Comparison of ENCODE assay signal across 1 cellular context in the genomic region with DNA sequence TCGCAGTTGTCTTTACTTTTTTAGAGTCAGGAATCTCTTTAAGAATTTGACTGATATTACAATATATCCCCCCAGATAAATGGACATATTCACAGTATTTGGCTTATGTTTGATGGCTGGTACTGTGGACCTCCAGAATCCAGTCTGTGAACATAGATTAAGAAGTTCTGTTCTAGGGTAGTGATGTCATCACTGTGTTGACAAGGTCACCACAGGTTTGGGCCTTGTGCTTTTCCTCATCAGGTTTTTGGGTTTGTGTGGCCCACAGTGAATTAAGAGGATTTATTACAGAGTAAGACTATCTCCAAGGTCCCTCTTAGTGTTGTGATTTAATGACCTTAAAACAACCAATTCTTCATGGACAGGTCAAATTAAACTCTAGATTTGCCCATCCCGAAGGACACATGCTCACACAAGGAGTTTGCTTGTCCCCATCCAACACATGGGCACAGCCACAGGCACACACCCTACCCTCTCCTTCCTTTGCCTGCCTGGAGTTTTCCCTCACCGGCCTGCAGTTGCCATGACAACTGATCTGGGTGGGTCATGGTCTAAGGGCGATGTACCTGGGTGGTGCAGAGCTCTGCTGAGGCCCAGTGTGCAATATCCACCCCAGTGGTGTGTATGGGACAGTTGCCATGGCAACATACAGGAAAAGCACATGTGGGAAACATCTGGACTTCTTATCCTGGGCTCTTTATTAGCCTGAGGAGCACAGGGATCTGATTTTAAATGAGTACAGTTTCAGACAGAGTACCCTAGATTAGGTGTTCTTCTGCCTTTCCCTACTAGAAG.
TF ChIP-seq lines count a peak whose summit lies in the region.

No MANE protein-coding gene starts in this region.

TF ChIP-seq in HEK293, 187 proteins besides CTCF, POLR2A, EP300 and RAD21 (continued from another document):
- TF ChIP-seq, protein P1, sequence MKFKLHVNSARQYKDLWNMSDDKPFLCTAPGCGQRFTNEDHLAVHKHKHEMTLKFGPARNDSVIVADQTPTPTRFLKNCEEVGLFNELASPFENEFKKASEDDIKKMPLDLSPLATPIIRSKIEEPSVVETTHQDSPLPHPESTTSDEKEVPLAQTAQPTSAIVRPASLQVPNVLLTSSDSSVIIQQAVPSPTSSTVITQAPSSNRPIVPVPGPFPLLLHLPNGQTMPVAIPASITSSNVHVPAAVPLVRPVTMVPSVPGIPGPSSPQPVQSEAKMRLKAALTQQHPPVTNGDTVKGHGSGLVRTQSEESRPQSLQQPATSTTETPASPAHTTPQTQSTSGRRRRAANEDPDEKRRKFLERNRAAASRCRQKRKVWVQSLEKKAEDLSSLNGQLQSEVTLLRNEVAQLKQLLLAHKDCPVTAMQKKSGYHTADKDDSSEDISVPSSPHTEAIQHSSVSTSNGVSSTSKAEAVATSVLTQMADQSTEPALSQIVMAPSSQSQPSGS (tag by site-specific recombination; IDR thresholded peaks at IDR 0.05; ENCODE audit: low read depth): peak; percentile 56; the same call in 1 of the 2 replicates
- TF ChIP-seq SCRT1 (tag by site-specific recombination; IDR thresholded peaks at IDR 0.05; ENCODE audit: borderline replicate concordance) (no peak), ZNF658 (tag by site-specific recombination; IDR thresholded peaks at IDR 0.05) (no peak), ZNF423 (tag by site-specific recombination; IDR thresholded peaks at IDR 0.05) (no peak), ZNF19 (tag by site-specific recombination; IDR thresholded peaks at IDR 0.05; ENCODE audit: low read depth) (no peak), ZNF777 (tag by site-specific recombination; IDR thresholded peaks at IDR 0.05; ENCODE audit: borderline replicate concordance) (no peak)
- TF ChIP-seq, protein P2, sequence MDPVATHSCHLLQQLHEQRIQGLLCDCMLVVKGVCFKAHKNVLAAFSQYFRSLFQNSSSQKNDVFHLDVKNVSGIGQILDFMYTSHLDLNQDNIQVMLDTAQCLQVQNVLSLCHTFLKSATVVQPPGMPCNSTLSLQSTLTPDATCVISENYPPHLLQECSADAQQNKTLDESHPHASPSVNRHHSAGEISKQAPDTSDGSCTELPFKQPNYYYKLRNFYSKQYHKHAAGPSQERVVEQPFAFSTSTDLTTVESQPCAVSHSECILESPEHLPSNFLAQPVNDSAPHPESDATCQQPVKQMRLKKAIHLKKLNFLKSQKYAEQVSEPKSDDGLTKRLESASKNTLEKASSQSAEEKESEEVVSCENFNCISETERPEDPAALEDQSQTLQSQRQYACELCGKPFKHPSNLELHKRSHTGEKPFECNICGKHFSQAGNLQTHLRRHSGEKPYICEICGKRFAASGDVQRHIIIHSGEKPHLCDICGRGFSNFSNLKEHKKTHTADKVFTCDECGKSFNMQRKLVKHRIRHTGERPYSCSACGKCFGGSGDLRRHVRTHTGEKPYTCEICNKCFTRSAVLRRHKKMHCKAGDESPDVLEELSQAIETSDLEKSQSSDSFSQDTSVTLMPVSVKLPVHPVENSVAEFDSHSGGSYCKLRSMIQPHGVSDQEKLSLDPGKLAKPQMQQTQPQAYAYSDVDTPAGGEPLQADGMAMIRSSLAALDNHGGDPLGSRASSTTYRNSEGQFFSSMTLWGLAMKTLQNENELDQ (tag by site-specific recombination; IDR thresholded peaks at IDR 0.05; ENCODE audit: low read depth): no peak
- TF ChIP-seq, protein P3, sequence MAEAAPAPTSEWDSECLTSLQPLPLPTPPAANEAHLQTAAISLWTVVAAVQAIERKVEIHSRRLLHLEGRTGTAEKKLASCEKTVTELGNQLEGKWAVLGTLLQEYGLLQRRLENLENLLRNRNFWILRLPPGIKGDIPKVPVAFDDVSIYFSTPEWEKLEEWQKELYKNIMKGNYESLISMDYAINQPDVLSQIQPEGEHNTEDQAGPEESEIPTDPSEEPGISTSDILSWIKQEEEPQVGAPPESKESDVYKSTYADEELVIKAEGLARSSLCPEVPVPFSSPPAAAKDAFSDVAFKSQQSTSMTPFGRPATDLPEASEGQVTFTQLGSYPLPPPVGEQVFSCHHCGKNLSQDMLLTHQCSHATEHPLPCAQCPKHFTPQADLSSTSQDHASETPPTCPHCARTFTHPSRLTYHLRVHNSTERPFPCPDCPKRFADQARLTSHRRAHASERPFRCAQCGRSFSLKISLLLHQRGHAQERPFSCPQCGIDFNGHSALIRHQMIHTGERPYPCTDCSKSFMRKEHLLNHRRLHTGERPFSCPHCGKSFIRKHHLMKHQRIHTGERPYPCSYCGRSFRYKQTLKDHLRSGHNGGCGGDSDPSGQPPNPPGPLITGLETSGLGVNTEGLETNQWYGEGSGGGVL (tag by site-specific recombination; IDR thresholded peaks at IDR 0.05): no peak
